In genomic region chr10:86178401-86179142, GRCh38 we compare ENCODE assay signal across 9 cellular contexts.
DNase-seq lines count a peak whose midpoint lies in the region; ATAC-seq, FAIRE-seq and TF ChIP-seq lines count a peak whose summit lies in the region.
"Had no signal": no experiment of that assay in that cellular context is flagged by ENCODE, and none has a peak within 500 bp of the region (broad histone marks: within the 10 kb centered on the region; RNA-seq: fewer than 3 reads in every experiment).

No MANE protein-coding gene starts in this region.

- DNase-seq in DMS 273 (lab: John Stamatoyannopoulos, UW; ENCODE audit: unreplicated experiment) (peak; percentile 29), DMS 273 treated with DMSO at 0.1 percent for 48 hours (lab: John Stamatoyannopoulos, UW) (no peak), HTR-8/SVneo (ENCODE audit: insufficient read length, low spot score) (peak; percentile 14), caudate nucleus (lab: John Stamatoyannopoulos, UW) (peak in 13 of 61 donors; percentile 7 to 30 (median 14)), posterior vena cava (ENCODE audit: low spot score) (peak; percentile 54), mucosa of gallbladder (ENCODE audit: low spot score) (no peak), heart left ventricle (no peak)

- TF ChIP-seq POLR2A in heart left ventricle (IDR thresholded peaks at IDR 0.05) = no peak

- WGBS in heart left ventricle, 4 donors = 44 to 57% (median 53%) methylated on average over 6 to 11 of the region's 11 CpGs

- H3K4me3 ChIP-seq in heart left ventricle = no peak overlapping the region

- no peaks in the 10 kb centered on the region for H3K27me3 ChIP-seq in heart left ventricle

- peak overlapping the region; percentile 9 for H3K27ac ChIP-seq in caudate nucleus (ENCODE audit: low read depth, low read length)
- no peak overlapping the region for H3K27ac ChIP-seq in heart left ventricle

- FAIRE-seq in HTR-8/SVneo (lab: Jason Lieb, UNC) = no peak
- FAIRE-seq: A204.1 had no signal

- ATAC-seq in heart left ventricle (no peak), HG03280 (IDR thresholded peaks at IDR 0.05; ENCODE audit: unreplicated experiment) (no peak)

- H3K9me3 ChIP-seq in heart left ventricle = no peaks in the 10 kb centered on the region

- peak in 3 of 12 donors; percentile 7 to 20 (median 11) for TF ChIP-seq CTCF in heart left ventricle (IDR thresholded peaks at IDR 0.05)

- intact Hi-C loops in posterior vena cava (cut with DNase I) (no loop called here), heart left ventricle (cut with DNase I) (no loop called here)

- no peaks in the 10 kb centered on the region for H3K36me3 ChIP-seq in heart left ventricle

- H3K4me1 ChIP-seq in heart left ventricle = no peaks in the 10 kb centered on the region

Comparison
In these comparisons a context has a peak if more than half of its experiments do, and no peak if none do; other contexts are left out.
1. DNase-seq: peak in DMS 273 (single experiment), HTR-8/SVneo (single experiment) and posterior vena cava (single experiment); none in DMS 273 treated with DMSO at 0.1 percent for 48 hours (single experiment), mucosa of gallbladder (single experiment) and heart left ventricle (0 of 5).